Comparison of ENCODE assay signal across 8 cellular contexts in the genomic region with DNA sequence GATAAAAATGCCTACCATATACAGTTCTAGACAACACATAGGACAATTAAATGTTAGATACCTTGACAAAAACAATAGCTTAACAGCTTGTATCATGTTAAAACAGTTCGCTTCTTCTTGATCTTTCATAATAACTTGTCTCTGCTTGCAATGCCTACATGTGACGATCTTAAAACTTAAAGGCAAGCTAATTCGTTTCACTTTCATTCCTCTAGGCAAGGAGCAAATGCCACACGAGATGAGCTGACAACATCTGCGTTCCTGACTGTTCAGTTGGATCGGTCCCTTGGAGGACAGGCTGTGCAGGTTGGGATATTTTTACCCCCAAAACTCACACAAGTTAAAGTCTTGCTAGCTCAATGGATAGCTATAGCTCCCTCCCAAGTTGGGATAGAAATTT. TPM values are rescaled to one million over a fixed set of nuclear protein-coding genes. Genes with fewer than 3 reads are reported as not detected.
DNase-seq lines count a peak whose midpoint lies in the region; ATAC-seq, FAIRE-seq and TF ChIP-seq lines count a peak whose summit lies in the region.

No MANE protein-coding gene starts in this region.

- TF ChIP-seq CTCF in GM06990 (IDR thresholded peaks at IDR 0.05; ENCODE audit: insufficient read depth, low read length, poor library complexity, severe bottlenecking) = no peak
- TF ChIP-seq CTCF in D721Med (IDR thresholded peaks at IDR 0.05; ENCODE audit: insufficient read depth, missing control alignments) = no peak

- DNase-seq in GM06990 (ENCODE audit: extremely low read depth, insufficient read length) (no peak), HPDE6-E6E7 (ENCODE audit: extremely low spot score) (peak; percentile 31), D721Med (ENCODE audit: insufficient read length, low spot score) (no peak), DMS53 treated with DMSO at 0.1 percent for 48 hours (lab: John Stamatoyannopoulos, UW; ENCODE audit: unreplicated experiment) (no peak)
- DNase-seq in activated effector memory CD4-positive, alpha-beta T cell treated with Interleukin-2 at 50 U/mL for 16 hours = no peak
- no peak for DNase-seq in stimulated activated CD4-positive, alpha-beta T cell treated with anti-CD3 and anti-CD28 coated beads, Interleukin-2, amount 100 ng/mL, for 48 hours

- FAIRE-seq in D721Med (lab: Jason Lieb, UNC) = no peak

- ATAC-seq in GM21390 (IDR thresholded peaks at IDR 0.05; ENCODE audit: unreplicated experiment) = peak; percentile 75
- ATAC-seq in esophagus mucosa = peak; percentile 64

- peak overlapping the region; percentile 44 for H3K4me3 ChIP-seq in GM06990 (replicated peaks; ENCODE audit: low read depth, low read length)

- H3K36me3 ChIP-seq in GM06990 (ENCODE audit: control insufficient read depth, insufficient read depth, low read length) = no peaks in the 10 kb centered on the region

- no peaks in the 10 kb centered on the region for H3K27me3 ChIP-seq in GM06990 (replicated peaks; ENCODE audit: control insufficient read depth, insufficient read depth, low read length)

RNA-seq across cellular contexts. Expression of gene ARL4A, which starts 51.6 kb away (rescaled TPM):
- total RNA-seq in esophagus mucosa = 34.8 TPM
